10 cellular contexts compared by ENCODE assay signal in the genomic region with DNA sequence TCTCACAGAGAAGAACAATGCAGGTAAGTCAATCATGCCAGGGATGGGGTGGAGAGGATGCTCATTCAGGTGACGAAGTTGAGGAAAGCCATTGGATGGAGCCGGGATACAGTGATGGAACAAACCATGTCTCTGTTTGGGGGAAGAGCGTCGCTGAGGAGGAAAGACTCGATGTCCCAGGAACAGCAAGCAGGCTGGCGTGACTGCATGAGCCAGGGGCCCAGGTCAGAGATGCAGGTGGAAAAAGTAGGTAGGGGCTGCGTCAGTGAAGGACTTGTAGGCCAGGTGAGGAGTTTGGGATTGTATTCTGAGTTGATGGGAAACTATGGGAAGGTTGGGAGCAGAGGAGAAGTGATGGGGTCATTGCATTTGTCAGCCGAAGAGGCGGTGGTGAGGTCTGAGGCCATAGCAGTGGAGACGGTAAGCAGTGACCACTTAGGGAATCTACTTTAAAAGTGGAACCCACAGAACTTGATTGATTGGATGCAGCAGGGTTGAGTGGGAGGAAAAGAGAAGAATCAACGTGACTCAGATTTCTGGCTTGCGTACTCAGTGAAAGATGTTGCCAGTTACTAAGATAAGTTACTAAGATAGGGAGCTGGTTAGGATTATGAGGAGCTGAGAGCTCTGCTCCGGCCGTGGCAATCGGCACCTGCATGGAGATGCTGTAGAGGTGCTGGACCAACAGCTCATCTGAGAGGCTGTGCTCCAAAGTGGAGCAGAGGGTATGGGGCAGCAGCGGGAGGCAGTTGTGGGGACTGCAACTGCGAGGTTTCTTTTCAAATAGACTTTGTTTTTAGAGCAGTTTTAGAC. TPM values are rescaled to one million over a fixed set of nuclear protein-coding genes. Genes with fewer than 3 reads are reported as not detected.
A peak's percentile ranks its signal among the peaks of the same experiment; 100 is the strongest.
DNase-seq lines count a peak whose midpoint lies in the region; ATAC-seq lines count a peak whose summit lies in the region.
"Had no signal": no experiment of that assay in that cellular context is flagged by ENCODE, and none has a peak within 500 bp of the region (broad histone marks: within the 10 kb centered on the region; RNA-seq: fewer than 3 reads in every experiment).

No MANE protein-coding gene starts in this region.

- ATAC-seq in memory B cell (ENCODE audit: low read depth) = no peak
- ATAC-seq: gastrocnemius medialis had no signal

- H3K9me3 Mint-ChIP-seq in activated naive CD8-positive, alpha-beta T cell treated with anti-CD3 and anti-CD28 coated beads for 36 hours = peaks cover 6% of the 10 kb centered on the region
- H3K9me3 Mint-ChIP-seq in memory B cell = no peaks in the 10 kb centered on the region
- H3K9me3 Mint-ChIP-seq: brain had no signal

- H3K36me3 Mint-ChIP-seq in activated naive CD8-positive, alpha-beta T cell treated with anti-CD3 and anti-CD28 coated beads for 36 hours = peaks cover 6% of the 10 kb centered on the region
- H3K36me3 Mint-ChIP-seq in memory B cell = no peaks in the 10 kb centered on the region
- H3K36me3 Mint-ChIP-seq: brain had no signal

- H3K4me3 Mint-ChIP-seq in activated naive CD8-positive, alpha-beta T cell treated with anti-CD3 and anti-CD28 coated beads for 36 hours = no peak overlapping the region
- H3K4me3 Mint-ChIP-seq in memory B cell = no peak overlapping the region
- H3K4me3 Mint-ChIP-seq: brain had no signal

- peak overlapping the region; percentile 17 for H3K27ac Mint-ChIP-seq in activated naive CD8-positive, alpha-beta T cell treated with anti-CD3 and anti-CD28 coated beads for 36 hours
- peak overlapping the region; percentile 9 for H3K27ac Mint-ChIP-seq in memory B cell
- H3K27ac Mint-ChIP-seq: brain had no signal

- peaks cover 53% of the 10 kb centered on the region for H3K4me1 Mint-ChIP-seq in activated naive CD8-positive, alpha-beta T cell treated with anti-CD3 and anti-CD28 coated beads for 36 hours
- peaks cover 31% of the 10 kb centered on the region for H3K4me1 Mint-ChIP-seq in memory B cell
- H3K4me1 Mint-ChIP-seq: brain had no signal

- DNase-seq in ELR (ENCODE audit: low read depth) (peak; percentile 19), MV-4-11 (lab: John Stamatoyannopoulos, UW) (peak; percentile 62), memory B cell (ENCODE audit: low spot score in 2 of 2) (no peak), NCI-H526 (lab: John Stamatoyannopoulos, UW) (no peak), NCI-H2107 treated with DMSO at 0.1 percent for 48 hours (lab: John Stamatoyannopoulos, UW; ENCODE audit: unreplicated experiment) (no peak), HuH-7.5 (ENCODE audit: low spot score) (no peak)
- no peak for DNase-seq in activated naive CD8-positive, alpha-beta T cell treated with anti-CD3 and anti-CD28 coated beads for 36 hours
- DNase-seq: gastrocnemius medialis, NCI-H1105 had no signal

- no peaks in the 10 kb centered on the region for H3K27me3 Mint-ChIP-seq in activated naive CD8-positive, alpha-beta T cell treated with anti-CD3 and anti-CD28 coated beads for 36 hours
- H3K27me3 Mint-ChIP-seq in memory B cell = no peaks in the 10 kb centered on the region

RNA-seq across cellular contexts. Expression of a gene that starts 12.5 kb away (rescaled TPM):
- total RNA-seq in activated naive CD8-positive, alpha-beta T cell treated with anti-CD3 and anti-CD28 coated beads for 36 hours = 100 to 1,000 TPM; 680 to 698 TPM

RNA-seq across cellular contexts. Expression of a gene that starts 14.1 kb away (rescaled TPM):
- 100 to 1,000 TPM; 337 to 355 TPM for total RNA-seq in activated naive CD8-positive, alpha-beta T cell treated with anti-CD3 and anti-CD28 coated beads for 36 hours

Comparison
In these comparisons a context has a peak if more than half of its experiments do, and no peak if none do; other contexts are left out.
1. DNase-seq: peak in ELR (single experiment) and MV-4-11 (single experiment); none in activated naive CD8-positive, alpha-beta T cell treated with anti-CD3 and anti-CD28 coated beads for 36 hours (single experiment), memory B cell (0 of 2), NCI-H526 (0 of 2), NCI-H2107 treated with DMSO at 0.1 percent for 48 hours (single experiment) and HuH-7.5 (single experiment).